ENCODE assay signal across 26 cellular contexts in the genomic region with DNA sequence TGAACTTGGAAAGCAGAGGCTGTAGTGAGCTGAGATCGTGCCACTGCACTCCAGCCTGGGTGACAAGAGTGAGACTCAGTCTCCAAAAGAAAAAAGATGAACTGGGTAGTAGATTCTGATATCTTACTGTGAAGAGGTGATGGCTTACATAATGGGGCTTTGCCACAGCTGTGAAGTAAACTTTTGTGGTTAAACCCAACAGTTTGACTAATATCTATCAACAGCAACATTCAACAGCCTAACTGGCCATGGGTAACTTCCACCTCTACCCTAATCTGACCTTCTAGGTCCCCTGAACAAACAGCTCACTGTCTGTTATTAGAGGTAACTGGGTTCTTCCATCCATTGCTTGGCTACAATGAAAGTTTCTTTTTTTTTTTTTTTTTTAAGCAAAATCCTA. TPM values are rescaled to one million over a fixed set of nuclear protein-coding genes. Genes with fewer than 3 reads are reported as not detected.
DNase-seq lines count a peak whose midpoint lies in the region; ATAC-seq and TF ChIP-seq lines count a peak whose summit lies in the region.
"Had no signal": no experiment of that assay in that cellular context is flagged by ENCODE, and none has a peak within 500 bp of the region (broad histone marks: within the 10 kb centered on the region; RNA-seq: fewer than 3 reads in every experiment).

No MANE protein-coding gene starts in this region.

- H4K20me1 ChIP-seq in GM23338 (replicated peaks; ENCODE audit: insufficient read depth) = peaks cover 46% of the 10 kb centered on the region

- peaks cover 45% of the 10 kb centered on the region for H3K4me1 ChIP-seq in GM23338 (ENCODE audit: insufficient read depth)
- peaks cover 0 to 3% of the 10 kb centered on the region in 2 donors for H3K4me1 ChIP-seq in aorta (ENCODE audit: control insufficient read depth in 1 of 2, insufficient read depth in 2 of 2, low read length in 2 of 2)
- H3K4me1 ChIP-seq: left ventricle myocardium inferior had no signal

- no peak overlapping the region for H3K4me2 ChIP-seq in GM23338
- H3K4me2 ChIP-seq: A549 had no signal

- no peak for TF ChIP-seq CTCF in GM12865 (IDR thresholded peaks at IDR 0.05; ENCODE audit: insufficient read depth, low read depth, low read length, missing control alignments)
- no peak for TF ChIP-seq CTCF in GM23338 (conservative IDR thresholded peaks at IDR 0.05; ENCODE audit: low read depth in 2 of 2)

- no peaks in the 10 kb centered on the region for H3K9me2 ChIP-seq in GM23338 (ENCODE audit: insufficient read depth)

- 88% methylated on average over 1 of the region's 1 CpG for WGBS in aorta, 2 donors

- no peaks in the 10 kb centered on the region for H3K9me3 Mint-ChIP-seq in GM23338
- H3K9me3 Mint-ChIP-seq in activated T-cell treated with anti-CD3 and anti-CD28 coated beads, Interleukin-2, amount 50 U/mL, for 24 hours = no peaks in the 10 kb centered on the region
- H3K9me3 Mint-ChIP-seq: activated naive CD4-positive, alpha-beta T cell treated with anti-CD3 and anti-CD28 coated beads for 36 hours; activated T-helper 1 cell treated with anti-CD3 and anti-CD28 coated beads, Interleukin-12 subunit alpha, Interleukin-12 subunit beta, Interleukin-2, Interleukin-4 antibody, amounts not matched to agents 30 ng/mL and 10 ng/mL and 1 ng/mL, durations not matched to agents 14 hours and 24 hours and 36 hours; H9; mesothelial cell of epicardium; nephron had no signal

- H3K79me2 ChIP-seq in GM23338 (replicated peaks; ENCODE audit: insufficient read depth) = peaks cover 99% of the 10 kb centered on the region

- no peaks in the 10 kb centered on the region for H3K9me3 ChIP-seq in aorta (ENCODE audit: control insufficient read depth, low read length)
- H3K9me3 ChIP-seq: A549, left ventricle myocardium inferior, tibial artery had no signal

- peaks cover 12% of the 10 kb centered on the region for H3K27me3 Mint-ChIP-seq in GM23338 (ENCODE audit: insufficient read depth, low read depth, poor library complexity)
- no peaks in the 10 kb centered on the region for H3K27me3 Mint-ChIP-seq in activated T-cell treated with anti-CD3 and anti-CD28 coated beads, Interleukin-2, amount 50 U/mL, for 24 hours
- H3K27me3 Mint-ChIP-seq: B cell; CD8-positive, alpha-beta memory T cell had no signal

- DNase-seq in GM12865 (ENCODE audit: low read depth) = peak; percentile 32
- DNase-seq in GM23338 (ENCODE audit: low spot score) = no peak
- DNase-seq in amniotic epithelial cell (ENCODE audit: low read depth) = peak; percentile 23
- no peak for DNase-seq in C1 segment of cervical spinal cord (lab: John Stamatoyannopoulos, UW)
- DNase-seq in left ventricle myocardium superior = no peak
- DNase-seq in aorta = no peak
- DNase-seq in activated T-cell treated with anti-CD3 and anti-CD28 coated beads, Interleukin-2, amount 50 U/mL, for 24 hours = no peak
- DNase-seq: activated CD4-positive, alpha-beta T cell treated with anti-CD3 and anti-CD28 coated beads, Interleukin-2, amount 50 U/mL, for 4 hours; activated naive CD4-positive, alpha-beta T cell treated with anti-CD3 and anti-CD28 coated beads for 36 hours; amniotic stem cell; CD8-positive, alpha-beta memory T cell; DMS 273 treated with DMSO at 0.1 percent for 48 hours; H9; islet precursor cell; left ventricle myocardium inferior; NCI-H1436 treated with DMSO at 0.1 percent for 48 hours; NCI-H524; small intestine; tibial artery had no signal

- 0 out of 2 replicates have a peak overlapping the region, but pooled peaks have one; percentile 50 for H3K27ac ChIP-seq in GM23338 (ENCODE audit: low read depth)
- H3K27ac ChIP-seq in aorta (ENCODE audit: low read depth in 1 of 2, low read length in 2 of 2) = no peak overlapping the region
- H3K27ac ChIP-seq: left ventricle myocardium inferior, RWPE1, tibial artery had no signal

- peaks cover 9% of the 10 kb centered on the region; the same call in 1 of the 2 replicates for H3F3A ChIP-seq in GM23338 (replicated peaks; ENCODE audit: low read depth)

- ATAC-seq in GM23338 (no peak), HG03520 (IDR thresholded peaks at IDR 0.05; ENCODE audit: unreplicated experiment) (peak; percentile 64), left ventricle myocardium superior (no peak), aorta (ENCODE audit: low FRiP score) (no peak)
- ATAC-seq: A549 had no signal

- H3K27ac Mint-ChIP-seq in GM23338 = no peak overlapping the region
- no peak overlapping the region for H3K27ac Mint-ChIP-seq in activated T-cell treated with anti-CD3 and anti-CD28 coated beads, Interleukin-2, amount 50 U/mL, for 24 hours
- H3K27ac Mint-ChIP-seq: activated naive CD4-positive, alpha-beta T cell treated with anti-CD3 and anti-CD28 coated beads for 36 hours; activated T-helper 1 cell treated with anti-CD3 and anti-CD28 coated beads, Interleukin-12 subunit alpha, Interleukin-12 subunit beta, Interleukin-2, Interleukin-4 antibody, amounts not matched to agents 30 ng/mL and 10 ng/mL and 1 ng/mL, durations not matched to agents 14 hours and 24 hours and 36 hours; B cell; nephron had no signal

- H3K4me3 ChIP-seq in GM12865 (ENCODE audit: low read depth, low read length) (no peak overlapping the region), GM23338 (no peak overlapping the region), aorta (ENCODE audit: low read length in 2 of 2) (no peak overlapping the region)
- H3K4me3 ChIP-seq: A549, left ventricle myocardium inferior, tibial artery had no signal

- H2AFZ ChIP-seq in GM23338 = no peak overlapping the region

- H3K27me3 ChIP-seq in GM23338 (ENCODE audit: insufficient read depth) (no peaks in the 10 kb centered on the region), aorta (ENCODE audit: control insufficient read depth in 1 of 2, insufficient read depth in 2 of 2, low read length in 1 of 2) (no peaks in the 10 kb centered on the region)
- H3K27me3 ChIP-seq: tibial artery had no signal

- H3K36me3 Mint-ChIP-seq in GM23338 (ENCODE audit: low read depth) = peaks cover 62% of the 10 kb centered on the region
- H3K36me3 Mint-ChIP-seq in activated T-cell treated with anti-CD3 and anti-CD28 coated beads, Interleukin-2, amount 50 U/mL, for 24 hours (ENCODE audit: low read depth) = no peaks in the 10 kb centered on the region
- H3K36me3 Mint-ChIP-seq: CD8-positive, alpha-beta memory T cell had no signal

- intact Hi-C loops in left ventricle myocardium superior (cut with micrococcal nuclease) (no loop called here), aorta (cut with DNase I) (no loop called here)

- H3K36me3 ChIP-seq in GM23338 (ENCODE audit: insufficient read depth) (peaks cover 12% of the 10 kb centered on the region), aorta (ENCODE audit: control insufficient read depth in 1 of 2, insufficient read depth in 2 of 2, low read length in 1 of 2) (no peaks in the 10 kb centered on the region)
- H3K36me3 ChIP-seq: left ventricle myocardium inferior had no signal

- H3K4me3 Mint-ChIP-seq in GM23338 = no peak overlapping the region
- no peak overlapping the region for H3K4me3 Mint-ChIP-seq in activated T-cell treated with anti-CD3 and anti-CD28 coated beads, Interleukin-2, amount 50 U/mL, for 24 hours
- H3K4me3 Mint-ChIP-seq: activated naive CD4-positive, alpha-beta T cell treated with anti-CD3 and anti-CD28 coated beads for 36 hours; activated T-helper 1 cell treated with anti-CD3 and anti-CD28 coated beads, Interleukin-12 subunit alpha, Interleukin-12 subunit beta, Interleukin-2, Interleukin-4 antibody, amounts not matched to agents 30 ng/mL and 10 ng/mL and 1 ng/mL, durations not matched to agents 14 hours and 24 hours and 36 hours; B cell; CD8-positive, alpha-beta memory T cell; H9; mesothelial cell of epicardium; nephron had no signal

- peaks cover 56% of the 10 kb centered on the region for H3K4me1 Mint-ChIP-seq in GM23338
- H3K4me1 Mint-ChIP-seq in activated T-cell treated with anti-CD3 and anti-CD28 coated beads, Interleukin-2, amount 50 U/mL, for 24 hours (ENCODE audit: low read depth) = no peaks in the 10 kb centered on the region

TF ChIP-seq in GM23338, 12 proteins besides CTCF, POLR2A, EP300 and RAD21 (continues in another document):
- no peak for TF ChIP-seq EZH2phosphoT487 (IDR thresholded peaks at IDR 0.05; ENCODE audit: unreplicated experiment)
- TF ChIP-seq NANOG (IDR thresholded peaks at IDR 0.05; ENCODE audit: borderline replicate concordance) = no peak
- no peak for TF ChIP-seq STAT1 (IDR thresholded peaks at IDR 0.05; ENCODE audit: unreplicated experiment)

RNA-seq across cellular contexts. Expression of a gene that starts 52.1 kb away (rescaled TPM):
- total RNA-seq in GM23338 (2014; rRNA removed; shearing (Covaris generic)) = 125 and 132 TPM in 2 replicates
- polyA plus RNA-seq in GM23338 (2016; fragmentation: Nextera tagmentation; extraction: Ambion mirVana) (58.1 and 59.1 TPM in 2 replicates), aorta (10 to 100 TPM; 20.9 to 39.9 TPM)
- total RNA-seq in left ventricle myocardium superior (10.2 TPM), aorta (10 to 100 TPM; 31.0 to 32.7 TPM)
- total RNA-seq: activated T-helper 1 cell treated with anti-CD3 and anti-CD28 coated beads, Interleukin-12 subunit alpha, Interleukin-12 subunit beta, Interleukin-2, Interleukin-4 antibody, amounts not matched to agents 30 ng/mL and 10 ng/mL and 1 ng/mL, durations not matched to agents 14 hours and 24 hours and 36 hours had no signal

Comparison
In these comparisons a context has a peak if more than half of its experiments do, and no peak if none do; other contexts are left out.
1. DNase-seq: peak in GM12865 (single experiment) and amniotic epithelial cell (single experiment); none in GM23338 (single experiment), C1 segment of cervical spinal cord (0 of 14), left ventricle myocardium superior (single experiment), aorta (0 of 2) and activated T-cell treated with anti-CD3 and anti-CD28 coated beads, Interleukin-2, amount 50 U/mL, for 24 hours (single experiment).